13 cellular contexts compared by ENCODE assay signal in the genomic region with DNA sequence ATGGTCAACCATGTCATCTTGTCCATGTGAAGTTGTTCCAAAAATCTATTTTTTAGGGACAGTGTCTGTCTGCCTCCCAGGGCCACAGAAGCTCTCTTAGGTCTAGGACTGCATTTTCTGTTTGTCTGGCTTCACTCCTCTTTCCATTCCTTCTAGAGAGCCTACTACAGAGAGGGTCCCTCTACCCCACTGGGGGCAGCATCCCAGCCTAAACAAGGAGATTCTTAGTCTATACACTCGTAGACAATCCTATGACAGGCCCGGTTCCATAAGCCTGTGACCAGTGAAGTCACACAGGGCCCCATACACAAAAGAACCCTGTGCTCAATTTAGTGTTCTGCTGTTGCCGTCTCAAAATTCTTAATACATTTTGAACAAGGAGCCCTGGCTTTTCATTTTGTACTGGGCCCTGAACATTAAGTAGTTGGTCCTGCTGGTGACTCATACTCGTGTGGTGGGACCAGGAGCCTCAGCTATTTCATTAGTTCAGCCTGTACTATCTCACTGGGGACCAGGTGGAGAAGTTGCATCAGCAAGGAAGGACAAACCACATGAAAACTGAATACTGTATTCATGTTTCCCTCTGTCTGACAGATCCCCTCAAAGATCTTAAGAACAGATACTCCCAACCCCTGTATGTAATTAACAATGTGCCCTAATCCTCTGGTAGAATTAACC. TPM values are rescaled to one million over a fixed set of nuclear protein-coding genes. Genes with fewer than 3 reads are reported as not detected.
DNase-seq lines count a peak whose midpoint lies in the region; TF ChIP-seq lines count a peak whose summit lies in the region.
"Had no signal": no experiment of that assay in that cellular context is flagged by ENCODE, and none has a peak within 500 bp of the region (broad histone marks: within the 10 kb centered on the region; RNA-seq: fewer than 3 reads in every experiment).

No MANE protein-coding gene starts in this region.

- H3K4me1 ChIP-seq in smooth muscle cell (ENCODE audit: low read depth) = peaks cover 39% of the 10 kb centered on the region

- peak overlapping the region; percentile 48 for H3K9ac ChIP-seq in smooth muscle cell (ENCODE audit: low read depth)

- no peaks in the 10 kb centered on the region for H3K27me3 ChIP-seq in smooth muscle cell (ENCODE audit: low read depth)

- no peak overlapping the region for H3K4me3 ChIP-seq in smooth muscle cell

- DNase-seq in SKM-1 (lab: John Stamatoyannopoulos, UW; ENCODE audit: unreplicated experiment) (peak; percentile 14), SKM-1 treated with dmso at 0.1 percent for 144 hours (lab: John Stamatoyannopoulos, UW; ENCODE audit: unreplicated experiment) (no peak), SK-MEL-5 (ENCODE audit: low read depth, low spot score) (peak; percentile 20), fibroblast of peridontal ligament (ENCODE audit: extremely low read depth) (peak; percentile 48), smooth muscle cell (lab: John Stamatoyannopoulos, UW; ENCODE audit: unreplicated experiment) (no peak), occipital lobe (lab: John Stamatoyannopoulos, UW) (no peak), foreskin melanocyte (no peak)
- no peak for DNase-seq in activated CD4-positive, alpha-beta T cell treated with anti-CD3 and anti-CD28 coated beads for 4 hours
- DNase-seq: activated naive CD4-positive, alpha-beta T cell; Karpas-422; NCI-H526 treated with DMSO at 0.1 percent for 48 hours had no signal

- in situ Hi-C loops in SK-MEL-5 (cut with HindIII; ENCODE audit: low pct_unique_long_range_greater_than_20kb, low sequenced_read_pairs) = no loop called here

- 55% methylated on average over 4 of the region's 4 CpGs for WGBS in smooth muscle cell (ENCODE audit: low lambda C conversion rate)

- H3K4me2 ChIP-seq in smooth muscle cell = no peak overlapping the region

- no peaks in the 10 kb centered on the region for H3K9me3 ChIP-seq in smooth muscle cell (replicated peaks; ENCODE audit: low read depth)

- H2AFZ ChIP-seq in smooth muscle cell (ENCODE audit: low read depth) = peak overlapping the region; percentile 51

- no peaks in the 10 kb centered on the region for H3K79me2 ChIP-seq in smooth muscle cell (ENCODE audit: low read depth)

- no peak for TF ChIP-seq CTCF in smooth muscle cell (IDR thresholded peaks at IDR 0.05; ENCODE audit: borderline replicate concordance, insufficient read depth, poor library complexity, severe bottlenecking)

- H3K36me3 ChIP-seq in smooth muscle cell (ENCODE audit: low read depth) = no peaks in the 10 kb centered on the region

- no peaks in the 10 kb centered on the region for H4K20me1 ChIP-seq in smooth muscle cell (ENCODE audit: low read depth)

- peaks cover 4% of the 10 kb centered on the region for H3F3A ChIP-seq in smooth muscle cell (ENCODE audit: low read depth)

- H3K27ac ChIP-seq in smooth muscle cell (ENCODE audit: low read depth) = peak overlapping the region; percentile 89

RNA-seq across cellular contexts. Expression of gene FAM180A, which starts 23.5 kb away (rescaled TPM):
- total RNA-seq in SK-MEL-5 (2014; rRNA removed; shearing (Covaris generic)) = 0.43 TPM in 1 of 2 replicates, not detected in the other
- 0.33 and 0.38 TPM in 2 replicates for polyA plus RNA-seq in SK-MEL-5 (2015; cell fraction: cytosol; rRNA removed)
- not detected in 2 replicates for polyA plus RNA-seq in SK-MEL-5 (2015; cell fraction: nucleus; rRNA removed)
- total RNA-seq in smooth muscle cell (not detected in 2 replicates), occipital lobe (not detected)
- polyA plus RNA-seq in smooth muscle cell = 0.14 and 0.26 TPM in 2 replicates
- total RNA-seq: mononuclear cell, WTC11 had no signal

RNA-seq across cellular contexts. Expression of gene SLC13A4, which starts 44.1 kb away (rescaled TPM):
- total RNA-seq in SK-MEL-5 (2014; rRNA removed; shearing (Covaris generic)) = 0.21 TPM in 1 of 2 replicates, not detected in the other
- not detected in 2 replicates for polyA plus RNA-seq in SK-MEL-5 (2015; cell fraction: cytosol; rRNA removed)
- not detected in 2 replicates for polyA plus RNA-seq in SK-MEL-5 (2015; cell fraction: nucleus; rRNA removed)
- total RNA-seq in smooth muscle cell (0.18 TPM in 1 of 2 replicates, not detected in the other), occipital lobe (7.6 TPM)
- polyA plus RNA-seq in smooth muscle cell = 0.43 and 0.61 TPM in 2 replicates
- total RNA-seq: mononuclear cell had no signal

Comparison
In these comparisons a context has a peak if more than half of its experiments do, and no peak if none do; other contexts are left out.
1. DNase-seq: peak in SKM-1 (single experiment), SK-MEL-5 (single experiment) and fibroblast of peridontal ligament (single experiment); none in SKM-1 treated with dmso at 0.1 percent for 144 hours (single experiment), smooth muscle cell (single experiment), occipital lobe (single experiment), foreskin melanocyte (single experiment) and activated CD4-positive, alpha-beta T cell treated with anti-CD3 and anti-CD28 coated beads for 4 hours (0 of 2).